Comparison of ENCODE assay signal across 3 cellular contexts in the genomic region with DNA sequence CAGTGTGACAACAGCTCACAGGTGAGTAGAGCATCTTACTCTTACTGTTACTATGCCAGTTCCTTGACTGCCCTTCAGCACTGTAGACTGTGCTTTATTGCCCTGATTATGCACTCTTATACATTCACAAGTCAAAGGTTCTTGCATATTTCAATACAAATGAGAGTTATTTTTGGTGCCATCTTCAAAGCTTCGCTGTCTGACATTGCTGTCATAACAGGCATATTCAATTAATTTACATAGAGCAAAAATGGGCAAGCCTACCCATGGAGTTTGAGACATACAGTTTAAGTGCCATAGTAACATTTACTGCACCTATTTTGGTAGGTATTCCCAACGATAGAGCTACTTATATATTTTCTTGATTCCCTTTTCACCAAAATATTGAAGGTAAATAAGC.
"Had no signal": no experiment of that assay in that cellular context is flagged by ENCODE, and none has a peak within 500 bp of the region (broad histone marks: within the 10 kb centered on the region; RNA-seq: fewer than 3 reads in every experiment).

No MANE protein-coding gene starts in this region.

- ATAC-seq: GM12878 had no signal

- H3K4me3 ChIP-seq: GM12878 had no signal

- DNase-seq: GDM1, GF-D8 had no signal
